In the genomic region with DNA sequence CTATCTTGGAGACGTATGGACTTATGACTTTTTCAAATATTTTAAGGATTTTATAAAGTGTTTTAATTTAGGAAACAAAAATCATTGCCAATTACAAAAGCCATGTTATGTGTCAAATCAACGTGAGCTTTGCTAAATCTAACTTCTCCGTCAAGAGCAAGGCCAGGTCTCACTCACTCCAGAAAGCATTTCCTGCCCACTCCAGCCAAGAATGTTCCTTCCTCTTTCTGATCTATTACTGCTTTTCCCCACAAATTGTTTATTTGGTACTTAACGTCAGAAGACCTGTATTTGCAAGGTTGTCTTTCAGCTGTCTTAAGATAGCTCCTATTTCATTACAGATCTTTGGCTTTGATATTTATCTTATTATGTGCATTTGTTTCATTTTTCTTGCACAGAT, we compare ENCODE assay signal across 1 cellular context.
TF ChIP-seq lines count a peak whose summit lies in the region.

No MANE protein-coding gene starts in this region.

TF ChIP-seq in GM23338, 12 proteins besides CTCF, POLR2A, EP300 and RAD21 (continued from another document):
- TF ChIP-seq, protein P1, sequence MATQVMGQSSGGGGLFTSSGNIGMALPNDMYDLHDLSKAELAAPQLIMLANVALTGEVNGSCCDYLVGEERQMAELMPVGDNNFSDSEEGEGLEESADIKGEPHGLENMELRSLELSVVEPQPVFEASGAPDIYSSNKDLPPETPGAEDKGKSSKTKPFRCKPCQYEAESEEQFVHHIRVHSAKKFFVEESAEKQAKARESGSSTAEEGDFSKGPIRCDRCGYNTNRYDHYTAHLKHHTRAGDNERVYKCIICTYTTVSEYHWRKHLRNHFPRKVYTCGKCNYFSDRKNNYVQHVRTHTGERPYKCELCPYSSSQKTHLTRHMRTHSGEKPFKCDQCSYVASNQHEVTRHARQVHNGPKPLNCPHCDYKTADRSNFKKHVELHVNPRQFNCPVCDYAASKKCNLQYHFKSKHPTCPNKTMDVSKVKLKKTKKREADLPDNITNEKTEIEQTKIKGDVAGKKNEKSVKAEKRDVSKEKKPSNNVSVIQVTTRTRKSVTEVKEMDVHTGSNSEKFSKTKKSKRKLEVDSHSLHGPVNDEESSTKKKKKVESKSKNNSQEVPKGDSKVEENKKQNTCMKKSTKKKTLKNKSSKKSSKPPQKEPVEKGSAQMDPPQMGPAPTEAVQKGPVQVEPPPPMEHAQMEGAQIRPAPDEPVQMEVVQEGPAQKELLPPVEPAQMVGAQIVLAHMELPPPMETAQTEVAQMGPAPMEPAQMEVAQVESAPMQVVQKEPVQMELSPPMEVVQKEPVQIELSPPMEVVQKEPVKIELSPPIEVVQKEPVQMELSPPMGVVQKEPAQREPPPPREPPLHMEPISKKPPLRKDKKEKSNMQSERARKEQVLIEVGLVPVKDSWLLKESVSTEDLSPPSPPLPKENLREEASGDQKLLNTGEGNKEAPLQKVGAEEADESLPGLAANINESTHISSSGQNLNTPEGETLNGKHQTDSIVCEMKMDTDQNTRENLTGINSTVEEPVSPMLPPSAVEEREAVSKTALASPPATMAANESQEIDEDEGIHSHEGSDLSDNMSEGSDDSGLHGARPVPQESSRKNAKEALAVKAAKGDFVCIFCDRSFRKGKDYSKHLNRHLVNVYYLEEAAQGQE (IDR thresholded peaks at IDR 0.05; ENCODE audit: unreplicated experiment), result no peak
- TF ChIP-seq ZNF114 (CRISPR knock-in tag; IDR thresholded peaks at IDR 0.05) (no peak), EZH2 (IDR thresholded peaks at IDR 0.05; ENCODE audit: low read depth, unreplicated experiment) (no peak), ZNF331 (CRISPR knock-in tag; IDR thresholded peaks at IDR 0.05; ENCODE audit: low read depth) (no peak), JUNB (IDR thresholded peaks at IDR 0.05; ENCODE audit: unreplicated experiment) (no peak), NANOG (IDR thresholded peaks at IDR 0.05; ENCODE audit: borderline replicate concordance) (no peak), CREB1 (CRISPR knock-in tag; IDR thresholded peaks at IDR 0.05; ENCODE audit: low read depth) (no peak)
